27 cellular contexts compared by ENCODE assay signal in genomic region chr1:97158704-97159103, GRCh38.
DNase-seq lines count a peak whose midpoint lies in the region; ATAC-seq, FAIRE-seq and TF ChIP-seq lines count a peak whose summit lies in the region.
"Had no signal": no experiment of that assay in that cellular context is flagged by ENCODE, and none has a peak within 500 bp of the region (broad histone marks: within the 10 kb centered on the region; RNA-seq: fewer than 3 reads in every experiment).

No MANE protein-coding gene starts in this region.

- dilution Hi-C loops in mammary epithelial cell (cut with HindIII; ENCODE audit: low sequenced_read_pairs), result no loop called here

- no peak overlapping the region for H3K4me3 ChIP-seq in mammary epithelial cell (replicated peaks in 1 of 3; ENCODE audit: insufficient read depth in 1 of 3, low read depth in 2 of 3, low read length in 3 of 3)
- no peak overlapping the region for H3K4me3 ChIP-seq in OCI-LY3 (ENCODE audit: low read length)
- no peak overlapping the region for H3K4me3 ChIP-seq in spleen
- no peak overlapping the region for H3K4me3 ChIP-seq in kidney (ENCODE audit: low read length in 2 of 2)
- H3K4me3 ChIP-seq: K562, left lung, right atrium auricular region had no signal

- no peak overlapping the region for H2AFZ ChIP-seq in mammary epithelial cell (ENCODE audit: low read depth, low read length)
- no peak overlapping the region for H2AFZ ChIP-seq in OCI-LY3 (ENCODE audit: low read depth, low read length)

- H3K4me3 Mint-ChIP-seq in MCF 10A (ENCODE audit: unreplicated experiment), result no peak overlapping the region
- no peak overlapping the region for H3K4me3 Mint-ChIP-seq in activated naive CD4-positive, alpha-beta T cell treated with anti-CD3 and anti-CD28 coated beads for 36 hours
- H3K4me3 Mint-ChIP-seq: activated T-cell treated with anti-CD3 and anti-CD28 coated beads, Interleukin-2, amount 50 U/mL, for 72 hours; central memory CD8-positive, alpha-beta T cell; dendritic cell treated with granulocyte-macrophage colony-stimulating factor and Interleukin-4, amounts not matched to agents 40 ng/mL and 50 ng/mL, for 4 days; H9 had no signal

- H3K27me3 ChIP-seq in mammary epithelial cell (ENCODE audit: insufficient read depth, low read length) (no peaks in the 10 kb centered on the region), OCI-LY3 (ENCODE audit: low read depth, low read length) (peaks cover 13% of the 10 kb centered on the region), spleen (replicated peaks in 1 of 7) (no peaks in the 10 kb centered on the region)
- H3K27me3 ChIP-seq: left lung, right atrium auricular region had no signal

- no peak for TF ChIP-seq CTCF in MCF 10A (IDR thresholded peaks at IDR 0.05; ENCODE audit: unreplicated experiment)
- no peak for TF ChIP-seq CTCF in mammary epithelial cell (conservative IDR thresholded peaks at IDR 0.05 in 1 of 2, IDR thresholded peaks at IDR 0.05 in 1 of 2; ENCODE audit: extremely low read depth in 1 of 2, insufficient read depth in 1 of 2, low read depth in 1 of 2, low read length in 2 of 2)
- TF ChIP-seq CTCF in OCI-LY3 (IDR thresholded peaks at IDR 0.05; ENCODE audit: low read depth, low read length), result no peak
- TF ChIP-seq CTCF in spleen (IDR thresholded peaks at IDR 0.05 in 8 of 11, conservative IDR thresholded peaks at IDR 0.05 in 3 of 11), result no peak
- no peak for TF ChIP-seq CTCF in kidney (IDR thresholded peaks at IDR 0.05; ENCODE audit: borderline replicate concordance, extremely low read depth, insufficient read depth)

- no peaks in the 10 kb centered on the region for H3K9me3 ChIP-seq in mammary epithelial cell (replicated peaks; ENCODE audit: insufficient read depth, low read length)
- H3K9me3 ChIP-seq in OCI-LY3 (ENCODE audit: insufficient read depth, low read length), result no peaks in the 10 kb centered on the region
- H3K9me3 ChIP-seq in spleen, result peaks cover 0 to 7% (median 3%) of the 10 kb centered on the region in 8 donors
- H3K9me3 ChIP-seq in kidney (ENCODE audit: control insufficient read depth in 1 of 2, low read length in 2 of 2), result peaks cover 0 to 6% of the 10 kb centered on the region in 2 donors

- CTCF ChIA-PET in MCF 10A (lab: Yijun Ruan, JAX) (no interaction called here), mammary epithelial cell (lab: Charles Lee; ENCODE audit: low non-redundant PET) (no interaction called here)
- CTCF ChIA-PET in activated naive CD4-positive, alpha-beta T cell treated with anti-CD3 and anti-CD28 coated beads for 36 hours (lab: Charles Lee), result no interaction called here

- POLR2A ChIA-PET in MCF 10A (lab: Yijun Ruan, JAX), result interaction anchor here (0.6 kb wide), 1 partner anchor 1192 kb away, joined by 3 read pairs; no protein-coding TSS in a partner anchor

- intact Hi-C loops in MCF 10A (cut with micrococcal nuclease), result no loop called here
- intact Hi-C loops in mammary epithelial cell (cut with micrococcal nuclease), result no loop called here
- intact Hi-C loops in activated naive CD4-positive, alpha-beta T cell treated with anti-CD3 and anti-CD28 coated beads for 36 hours (cut with micrococcal nuclease), result no loop called here
- intact Hi-C loops in spleen (cut with DNase I; ENCODE audit: low total_unique reads), result loop anchor here (10.0 kb wide), 1 partner anchor 676 kb away; no protein-coding TSS in a partner anchor
- intact Hi-C loops in kidney (cut with DNase I), result no loop called here

- BruUV-seq in MCF 10A (replicated peaks; lab: Mats Ljungman, UMichigan), result no TSS peak
- no TSS peak for BruUV-seq in mammary epithelial cell (replicated peaks; lab: Mats Ljungman, UMichigan)

- H3K4me2 ChIP-seq in mammary epithelial cell (ENCODE audit: insufficient read depth, low read depth, low read length), result no peak overlapping the region
- H3K4me2 ChIP-seq in OCI-LY3 (ENCODE audit: low read length), result peak overlapping the region; percentile 3; the same call in 1 of the 2 replicates

- no peaks in the 10 kb centered on the region for H3K36me3 ChIP-seq in mammary epithelial cell (ENCODE audit: insufficient read depth, low read length)
- no peaks in the 10 kb centered on the region for H3K36me3 ChIP-seq in OCI-LY3 (replicated peaks; ENCODE audit: low read depth, low read length)
- H3K36me3 ChIP-seq in spleen, result peaks cover 0 to 6% (median 0%) of the 10 kb centered on the region in 6 donors
- H3K36me3 ChIP-seq in kidney (ENCODE audit: control insufficient read depth in 1 of 2, insufficient read depth in 2 of 2, low read length in 2 of 2), result no peaks in the 10 kb centered on the region
- H3K36me3 ChIP-seq: right atrium auricular region had no signal

- no peaks in the 10 kb centered on the region for H3K9me3 Mint-ChIP-seq in MCF 10A (ENCODE audit: unreplicated experiment)
- H3K9me3 Mint-ChIP-seq in activated naive CD4-positive, alpha-beta T cell treated with anti-CD3 and anti-CD28 coated beads for 36 hours, result peaks cover 6% of the 10 kb centered on the region
- H3K9me3 Mint-ChIP-seq: central memory CD8-positive, alpha-beta T cell had no signal

- H3K27ac ChIP-seq in mammary epithelial cell (ENCODE audit: insufficient read depth, low read depth, low read length) (no peak overlapping the region), OCI-LY3 (ENCODE audit: low read length) (no peak overlapping the region), spleen (no peak overlapping the region), kidney (ENCODE audit: low read depth in 2 of 2, low read length in 2 of 2) (no peak overlapping the region)
- H3K27ac ChIP-seq: left lung, right atrium auricular region had no signal

- in situ Hi-C loops in mammary epithelial cell (cut with MboI; ENCODE audit: low sequenced_read_pairs in 2 of 2), result no loop called here

- peak overlapping the region; percentile 70 for H3K27ac Mint-ChIP-seq in MCF 10A (ENCODE audit: low read depth, unreplicated experiment)
- H3K27ac Mint-ChIP-seq in activated naive CD4-positive, alpha-beta T cell treated with anti-CD3 and anti-CD28 coated beads for 36 hours, result no peak overlapping the region
- H3K27ac Mint-ChIP-seq: activated T-cell treated with anti-CD3 and anti-CD28 coated beads, Interleukin-2, amount 50 U/mL, for 72 hours; dendritic cell treated with granulocyte-macrophage colony-stimulating factor and Interleukin-4, amounts not matched to agents 40 ng/mL and 50 ng/mL, for 4 days; H9 had no signal

- peak; percentile 23 for ATAC-seq in HG02798 (IDR thresholded peaks at IDR 0.05; ENCODE audit: poor library complexity, unreplicated experiment)
- ATAC-seq: activated CD4-positive, CD25-positive, alpha-beta regulatory T cell treated with anti-CD3 and anti-CD28 coated beads, Interleukin-2, amount 50 U/mL, for 24 hours; activated T-cell treated with anti-CD3 and anti-CD28 coated beads, Interleukin-2, amount 50 U/mL, for 72 hours; K562; left lung had no signal

- 86% methylated on average over 1 of the region's 1 CpG for WGBS in mammary epithelial cell (ENCODE audit: low coverage, missing lambda C conversion rate)
- WGBS in spleen, 5 donors, result 78 to 94% (median 84%) methylated on average over 1 of the region's 1 CpG

- H3K4me1 ChIP-seq in mammary epithelial cell (ENCODE audit: insufficient read depth, low read length) (no peaks in the 10 kb centered on the region), OCI-LY3 (ENCODE audit: low read length) (peaks cover 19% of the 10 kb centered on the region), spleen (peaks cover 0 to 5% (median 1%) of the 10 kb centered on the region in 6 donors), kidney (ENCODE audit: control insufficient read depth in 1 of 2, insufficient read depth in 1 of 2, low read depth in 1 of 2, low read length in 2 of 2) (no peaks in the 10 kb centered on the region)

- H3K9ac ChIP-seq in mammary epithelial cell (ENCODE audit: insufficient read depth, low read length), result no peak overlapping the region
- H3K9ac ChIP-seq in OCI-LY3 (ENCODE audit: low read length), result no peak overlapping the region
- no peak overlapping the region for H3K9ac ChIP-seq in kidney (ENCODE audit: low read length in 2 of 2)

- DNase-seq in MCF 10A (ENCODE audit: unreplicated experiment), result no peak
- no peak for DNase-seq in mammary epithelial cell
- no peak for DNase-seq in activated naive CD4-positive, alpha-beta T cell treated with anti-CD3 and anti-CD28 coated beads for 36 hours
- DNase-seq in D341Med (ENCODE audit: low spot score), result no peak
- no peak for DNase-seq in spleen
- DNase-seq in kidney, result no peak
- DNase-seq: activated CD4-positive, alpha-beta T cell treated with anti-CD3 and anti-CD28 coated beads, Interleukin-2, amount 50 U/mL, for 4 hours; activated T-cell treated with anti-CD3 and anti-CD28 coated beads, Interleukin-2, amount 50 U/mL, for 72 hours; Calu3; erythroblast; H9; left lung; NCI-H1105; NCI-H187; NCI-H2171; NCI-H510A; small intestine; stimulated activated naive CD4-positive, alpha-beta T cell treated with Interleukin-2 at 50 U/mL for 16 hours; T-helper 2 cell had no signal

- H3K4me1 Mint-ChIP-seq in MCF 10A (ENCODE audit: insufficient read depth, unreplicated experiment), result no peaks in the 10 kb centered on the region
- no peaks in the 10 kb centered on the region for H3K4me1 Mint-ChIP-seq in activated naive CD4-positive, alpha-beta T cell treated with anti-CD3 and anti-CD28 coated beads for 36 hours (ENCODE audit: low read depth)
- H3K4me1 Mint-ChIP-seq: central memory CD8-positive, alpha-beta T cell; H9 had no signal

- no peak for FAIRE-seq in kidney (lab: Jason Lieb, UNC)
- FAIRE-seq: islet of Langerhans, K562, small intestine had no signal

- H3K79me2 ChIP-seq in mammary epithelial cell (ENCODE audit: insufficient read depth, low read length) (no peaks in the 10 kb centered on the region), OCI-LY3 (ENCODE audit: low read length) (no peaks in the 10 kb centered on the region)

- no peak for TF ChIP-seq POLR2A in spleen (IDR thresholded peaks at IDR 0.05)

- no peaks in the 10 kb centered on the region for H3K36me3 Mint-ChIP-seq in MCF 10A (ENCODE audit: insufficient read depth, unreplicated experiment)
- H3K36me3 Mint-ChIP-seq in activated naive CD4-positive, alpha-beta T cell treated with anti-CD3 and anti-CD28 coated beads for 36 hours (ENCODE audit: low read depth), result peaks cover 27% of the 10 kb centered on the region

- H3K27me3 Mint-ChIP-seq in MCF 10A (ENCODE audit: insufficient read depth, unreplicated experiment), result no peaks in the 10 kb centered on the region
- no peaks in the 10 kb centered on the region for H3K27me3 Mint-ChIP-seq in activated naive CD4-positive, alpha-beta T cell treated with anti-CD3 and anti-CD28 coated beads for 36 hours (ENCODE audit: low read depth)
- H3K27me3 Mint-ChIP-seq: central memory CD8-positive, alpha-beta T cell had no signal

- H4K20me1 ChIP-seq in mammary epithelial cell (ENCODE audit: insufficient read depth, low read length), result no peaks in the 10 kb centered on the region
- H4K20me1 ChIP-seq in OCI-LY3 (ENCODE audit: insufficient read depth, low read length), result no peaks in the 10 kb centered on the region
